Comparison of ENCODE assay signal across 1 cellular context in the genomic region with DNA sequence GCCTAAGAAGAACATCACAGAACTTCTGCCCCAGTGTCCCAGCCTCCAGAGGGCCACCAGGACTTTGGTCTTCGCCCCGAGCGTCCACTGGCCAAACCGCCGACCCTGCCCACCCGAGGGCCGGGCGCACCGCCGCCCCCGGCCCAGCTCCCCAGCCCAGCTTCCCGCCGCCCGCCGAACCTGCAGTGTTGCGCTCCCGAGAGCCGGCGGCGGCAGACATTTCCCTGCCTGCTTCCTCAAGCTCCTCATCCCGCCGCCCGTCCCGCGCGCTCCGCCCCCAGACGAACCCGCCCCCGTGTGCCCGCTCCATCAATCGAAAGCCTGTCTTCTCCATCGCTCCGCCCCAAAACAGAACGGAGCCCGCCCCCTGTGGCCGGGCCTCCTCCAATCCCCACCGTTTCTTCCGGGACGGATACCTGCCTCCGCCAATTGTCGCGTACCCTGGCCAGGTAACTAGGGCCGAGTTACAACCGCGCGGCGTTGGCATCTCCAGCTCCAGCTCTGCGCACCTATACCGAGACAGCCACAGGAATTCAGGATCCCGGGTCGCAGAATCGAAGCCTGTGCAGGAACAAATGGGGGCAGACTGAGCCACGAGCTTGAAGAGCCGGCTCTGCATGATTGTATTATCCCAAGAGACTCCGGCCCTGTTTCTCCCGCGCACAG.
TF ChIP-seq lines count a peak whose summit lies in the region.

No MANE protein-coding gene starts in this region.

TF ChIP-seq in K562, 482 proteins besides CTCF, POLR2A, EP300 and RAD21 (continued from another document and continues in another):
- TF ChIP-seq PBX2 (CRISPR knock-in tag; IDR thresholded peaks at IDR 0.05; ENCODE audit: low read depth), result peak; percentile 89
- peak; percentile 99 for TF ChIP-seq PBX2 (tag; conservative IDR thresholded peaks at IDR 0.05; ENCODE audit: low read depth)
- TF ChIP-seq MED1 (CRISPR knock-in tag; IDR thresholded peaks at IDR 0.05; ENCODE audit: borderline replicate concordance), result no peak
- TF ChIP-seq MEIS2 (IDR thresholded peaks at IDR 0.05; ENCODE audit: partially characterized antibody), result peak; percentile 79
- TF ChIP-seq NBN (IDR thresholded peaks at IDR 0.05; ENCODE audit: low read depth), result no peak
- peak; percentile 60 for TF ChIP-seq HMGN3 (IDR thresholded peaks at IDR 0.05; ENCODE audit: borderline replicate concordance, extremely low read depth, insufficient read length, low read depth, low read length)
- peak; percentile 97 for TF ChIP-seq ASH1L (IDR thresholded peaks at IDR 0.05; ENCODE audit: borderline replicate concordance, low read depth, partially characterized antibody)
- 0 out of 2 replicates have a peak, but pooled peaks have one; percentile 7 for TF ChIP-seq ESRRA (IDR thresholded peaks at IDR 0.05; ENCODE audit: borderline replicate concordance, low read depth)
- no peak for TF ChIP-seq CHD7 (IDR thresholded peaks at IDR 0.05; ENCODE audit: low read depth, low read length)
- TF ChIP-seq ZNF79 (CRISPR knock-in tag; IDR thresholded peaks at IDR 0.05; ENCODE audit: low read depth), result no peak
- no peak for TF ChIP-seq ZNF174 (CRISPR knock-in tag; IDR thresholded peaks at IDR 0.05)
- TF ChIP-seq ZNF280A (IDR thresholded peaks at IDR 0.05; ENCODE audit: low read depth, partially characterized antibody), result no peak
- TF ChIP-seq YY1 (IDR thresholded peaks at IDR 0.05; ENCODE audit: borderline replicate concordance in 1 of 3, control insufficient read depth in 1 of 3, extremely low read depth in 1 of 3, insufficient read depth in 3 of 3, insufficient read length in 1 of 3, insufficient replicate concordance in 2 of 3, low read depth in 1 of 3, low read length in 2 of 3), result peak in 2 of 3 experiments; percentile 77 to 86
- TF ChIP-seq DMBX1 (CRISPR knock-in tag; IDR thresholded peaks at IDR 0.05; ENCODE audit: borderline replicate concordance), result 0 out of 2 replicates have a peak, but pooled peaks have one; percentile 20
- peak; percentile 81 for TF ChIP-seq RBFOX2 (IDR thresholded peaks at IDR 0.05; ENCODE audit: low read depth, low read length)
- peak; percentile 88 to 89 for TF ChIP-seq NRF1 (conservative IDR thresholded peaks at IDR 0.05 in 1 of 2, IDR thresholded peaks at IDR 0.05 in 1 of 2)
- peak; percentile 29 for TF ChIP-seq L3MBTL2 (IDR thresholded peaks at IDR 0.05)
- peak in 1 of 2 experiments; percentile 51; a peak in 1 of 4 replicates for TF ChIP-seq HDAC1 (IDR thresholded peaks at IDR 0.05)
- TF ChIP-seq E2F6 (IDR thresholded peaks at IDR 0.05; ENCODE audit: borderline replicate concordance in 1 of 2, extremely low read depth in 1 of 2, insufficient read depth in 1 of 2, insufficient read length in 1 of 2, low read depth in 1 of 2, low read length in 1 of 2, poor library complexity in 1 of 2, severe bottlenecking in 1 of 2), result peak in 1 of 2 experiments; percentile 65
- TF ChIP-seq HCFC1 (IDR thresholded peaks at IDR 0.05; ENCODE audit: low read depth, low read length), result 0 out of 2 replicates have a peak, but pooled peaks have one; percentile 10
- TF ChIP-seq ZNF444 (CRISPR knock-in tag; IDR thresholded peaks at IDR 0.05), result 0 out of 2 replicates have a peak, but pooled peaks have one; percentile 16
- TF ChIP-seq ZNF384 (IDR thresholded peaks at IDR 0.05; ENCODE audit: low read depth, low read length), result no peak
- TF ChIP-seq SIN3B (IDR thresholded peaks at IDR 0.05; ENCODE audit: low read depth), result peak; percentile 53; the same call in 1 of the 2 replicates
- TF ChIP-seq PHF21A (IDR thresholded peaks at IDR 0.05; ENCODE audit: borderline replicate concordance, low read depth), result no peak
- peak; percentile 93 for TF ChIP-seq SP2 (IDR thresholded peaks at IDR 0.05; ENCODE audit: extremely low read depth, low read depth, low read length, poor library complexity, severe bottlenecking)
- TF ChIP-seq ETV5 (CRISPR knock-in tag; IDR thresholded peaks at IDR 0.05; ENCODE audit: low read depth), result peak; percentile 6; the same call in 1 of the 2 replicates
- peak; percentile 67; the same call in 1 of the 2 replicates for TF ChIP-seq ERF (CRISPR knock-in tag; IDR thresholded peaks at IDR 0.05)
- peak; percentile 64 for TF ChIP-seq CREB1 (IDR thresholded peaks at IDR 0.05)
- TF ChIP-seq CREB1 (CRISPR knock-in tag; IDR thresholded peaks at IDR 0.05), result peak; percentile 52; the same call in 1 of the 2 replicates
- TF ChIP-seq, protein P1, sequence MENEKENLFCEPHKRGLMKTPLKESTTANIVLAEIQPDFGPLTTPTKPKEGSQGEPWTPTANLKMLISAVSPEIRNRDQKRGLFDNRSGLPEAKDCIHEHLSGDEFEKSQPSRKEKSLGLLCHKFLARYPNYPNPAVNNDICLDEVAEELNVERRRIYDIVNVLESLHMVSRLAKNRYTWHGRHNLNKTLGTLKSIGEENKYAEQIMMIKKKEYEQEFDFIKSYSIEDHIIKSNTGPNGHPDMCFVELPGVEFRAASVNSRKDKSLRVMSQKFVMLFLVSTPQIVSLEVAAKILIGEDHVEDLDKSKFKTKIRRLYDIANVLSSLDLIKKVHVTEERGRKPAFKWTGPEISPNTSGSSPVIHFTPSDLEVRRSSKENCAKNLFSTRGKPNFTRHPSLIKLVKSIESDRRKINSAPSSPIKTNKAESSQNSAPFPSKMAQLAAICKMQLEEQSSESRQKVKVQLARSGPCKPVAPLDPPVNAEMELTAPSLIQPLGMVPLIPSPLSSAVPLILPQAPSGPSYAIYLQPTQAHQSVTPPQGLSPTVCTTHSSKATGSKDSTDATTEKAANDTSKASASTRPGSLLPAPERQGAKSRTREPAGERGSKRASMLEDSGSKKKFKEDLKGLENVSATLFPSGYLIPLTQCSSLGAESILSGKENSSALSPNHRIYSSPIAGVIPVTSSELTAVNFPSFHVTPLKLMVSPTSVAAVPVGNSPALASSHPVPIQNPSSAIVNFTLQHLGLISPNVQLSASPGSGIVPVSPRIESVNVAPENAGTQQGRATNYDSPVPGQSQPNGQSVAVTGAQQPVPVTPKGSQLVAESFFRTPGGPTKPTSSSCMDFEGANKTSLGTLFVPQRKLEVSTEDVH (IDR thresholded peaks at IDR 0.05; ENCODE audit: low read depth, partially characterized antibody), result peak; percentile 34
- TF ChIP-seq ZNF507 (tag; conservative IDR thresholded peaks at IDR 0.05), result no peak
- TF ChIP-seq PHF8 (IDR thresholded peaks at IDR 0.05; ENCODE audit: borderline replicate concordance, low read length), result peak; percentile 70; the same call in 1 of the 2 replicates
- TF ChIP-seq, protein P2, sequence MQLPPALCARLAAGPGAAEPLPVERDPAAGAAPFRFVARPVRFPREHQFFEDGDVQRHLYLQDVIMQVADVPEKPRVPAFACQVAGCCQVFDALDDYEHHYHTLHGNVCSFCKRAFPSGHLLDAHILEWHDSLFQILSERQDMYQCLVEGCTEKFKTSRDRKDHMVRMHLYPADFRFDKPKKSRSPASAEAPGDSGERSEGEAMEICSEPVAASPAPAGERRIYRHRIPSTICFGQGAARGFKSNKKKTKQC (CRISPR knock-in tag; IDR thresholded peaks at IDR 0.05), result peak; percentile 57; the same call in 1 of the 2 replicates
- TF ChIP-seq SAP30 (IDR thresholded peaks at IDR 0.05; ENCODE audit: borderline replicate concordance, insufficient read depth, low read depth, low read length, poor library complexity, severe bottlenecking), result peak; percentile 40
